In the genomic region with DNA sequence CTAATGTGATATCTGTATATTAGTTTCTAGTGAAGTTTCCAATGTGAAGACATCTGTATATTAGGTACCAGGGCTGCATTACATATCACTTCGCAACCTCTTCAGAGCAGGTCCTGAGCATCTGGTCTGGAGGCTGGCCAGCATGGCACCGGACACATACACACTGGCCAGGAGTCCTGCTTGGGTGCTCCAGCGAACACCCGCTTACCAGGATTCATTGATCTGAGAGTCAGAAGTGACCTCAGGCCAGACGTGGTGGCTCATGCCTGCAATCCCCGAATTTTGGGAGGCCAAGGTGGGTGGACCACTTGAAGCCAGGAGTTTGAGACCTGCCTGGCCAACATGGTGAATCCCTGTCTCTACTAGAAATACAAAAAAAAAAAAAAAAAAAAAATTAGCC, we compare ENCODE assay signal across 19 cellular contexts.
DNase-seq lines count a peak whose midpoint lies in the region; ATAC-seq, FAIRE-seq and TF ChIP-seq lines count a peak whose summit lies in the region.
"Had no signal": no experiment of that assay in that cellular context is flagged by ENCODE, and none has a peak within 500 bp of the region (broad histone marks: within the 10 kb centered on the region; RNA-seq: fewer than 3 reads in every experiment).

No MANE protein-coding gene starts in this region.

- BruUV-seq in HepG2 (replicated peaks; lab: Mats Ljungman, UMichigan), result no TSS peak

- H2AFZ ChIP-seq in HepG2 (ENCODE audit: low read length), result no peak overlapping the region

- no peaks in the 10 kb centered on the region for H3K79me2 ChIP-seq in HepG2 (ENCODE audit: insufficient read depth, low read length)

- H3K9ac ChIP-seq in HepG2 (ENCODE audit: insufficient read depth, low read depth, low read length) (no peak overlapping the region), subcutaneous abdominal adipose tissue (ENCODE audit: low read length in 5 of 5) (no peak overlapping the region)

- TF ChIP-seq EP300 in HepG2 (IDR thresholded peaks at IDR 0.05; ENCODE audit: low read depth in 2 of 2, low read length in 2 of 2) (no peak), HepG2 (CRISPR knock-in tag; IDR thresholded peaks at IDR 0.05; ENCODE audit: borderline replicate concordance) (no peak), esophagus muscularis mucosa (IDR thresholded peaks at IDR 0.05) (no peak)

- TF ChIP-seq RAD21 in HepG2 (CRISPR knock-in tag; IDR thresholded peaks at IDR 0.05), result no peak

- intact Hi-C loops in right lobe of liver (cut with DNase I), result no loop called here
- intact Hi-C loops in HepG2 (cut with micrococcal nuclease; ENCODE audit: unreplicated experiment), result no loop called here
- intact Hi-C loops in esophagus muscularis mucosa (cut with DNase I), result loop anchor here (10.0 kb wide), 1 partner anchor 225 kb away; no protein-coding TSS in a partner anchor

- no peak for TF ChIP-seq POLR2A in right lobe of liver (IDR thresholded peaks at IDR 0.05)
- TF ChIP-seq POLR2A in HepG2 (IDR thresholded peaks at IDR 0.05; ENCODE audit: insufficient read depth in 1 of 2, low read depth in 2 of 2, low read length in 2 of 2), result no peak
- no peak for TF ChIP-seq POLR2A in esophagus muscularis mucosa (IDR thresholded peaks at IDR 0.05; ENCODE audit: low read depth)

- H4K20me1 ChIP-seq in HepG2 (ENCODE audit: insufficient read depth, low read length), result no peaks in the 10 kb centered on the region

- POLR2A ChIA-PET in HepG2 (lab: Yijun Ruan, JAX), result no interaction called here

- H3K27me3 ChIP-seq in right lobe of liver, result no peaks in the 10 kb centered on the region
- H3K27me3 ChIP-seq in HepG2 (ENCODE audit: control insufficient read depth in 1 of 2, insufficient read depth in 2 of 2, low read length in 2 of 2), result 0 out of 5 replicates have a peak, but pooled peaks cover 0 to 3% of the 10 kb centered on the region in 2 experiments
- H3K27me3 ChIP-seq in esophagus muscularis mucosa, result no peaks in the 10 kb centered on the region
- peaks cover 0 to 5% (median 0%) of the 10 kb centered on the region in 5 donors for H3K27me3 ChIP-seq in subcutaneous abdominal adipose tissue (ENCODE audit: control insufficient read depth in 5 of 5, insufficient read depth in 4 of 5, low read length in 5 of 5)

- in situ Hi-C loops in HepG2 (cut with HindIII; ENCODE audit: extremely low pct_ligation_motif_present, low pct_unique_long_range_greater_than_20kb), result no loop called here

- no peak for FAIRE-seq in HepG2 (lab: Jason Lieb, UNC)
- FAIRE-seq: GM12891, GM18507, H54 had no signal

- H3K4me1 ChIP-seq in right lobe of liver (peaks cover 0 to 4% (median 0%) of the 10 kb centered on the region in 4 donors), HepG2 (ENCODE audit: insufficient read depth, low read length) (no peaks in the 10 kb centered on the region), esophagus muscularis mucosa (peaks cover 8 to 20% (median 16%) of the 10 kb centered on the region in 4 donors), subcutaneous abdominal adipose tissue (ENCODE audit: control insufficient read depth in 5 of 5, insufficient read depth in 5 of 5, low read length in 5 of 5) (peaks cover 8 to 31% (median 21%) of the 10 kb centered on the region in 5 donors)
- H3K4me1 ChIP-seq: HAP-1 had no signal

- CTCF ChIA-PET in HepG2 (lab: Yijun Ruan, JAX; ENCODE audit: low intra/inter-chr PET ratio, low total read pairs), result no interaction called here

- WGBS in right lobe of liver (ENCODE audit: insufficient coverage, low coverage, low lambda C conversion rate, missing lambda C conversion rate), result 28% methylated on average over 5 of the region's 6 CpGs
- 33% methylated on average over 3 of the region's 6 CpGs for WGBS in HepG2 (ENCODE audit: low lambda C conversion rate)
- 90% methylated on average over 2 of the region's 6 CpGs for WGBS in esophagus muscularis mucosa

- H3K36me3 ChIP-seq in right lobe of liver (no peaks in the 10 kb centered on the region), HepG2 (replicated peaks in 1 of 2; ENCODE audit: control insufficient read depth in 1 of 2, insufficient read depth in 2 of 2, low read length in 2 of 2) (no peaks in the 10 kb centered on the region), esophagus muscularis mucosa (no peaks in the 10 kb centered on the region), subcutaneous abdominal adipose tissue (ENCODE audit: control insufficient read depth in 5 of 5, insufficient read depth in 5 of 5, low read length in 5 of 5) (no peaks in the 10 kb centered on the region)
- H3K36me3 ChIP-seq: HAP-1 had no signal

- no peak overlapping the region for H3K4me2 ChIP-seq in HepG2 (ENCODE audit: low read depth, low read length)

- H3K4me3 ChIP-seq in right lobe of liver, result no peak overlapping the region
- no peak overlapping the region for H3K4me3 ChIP-seq in HepG2 (replicated peaks in 1 of 3; ENCODE audit: insufficient read depth in 1 of 3, low read depth in 2 of 3, low read length in 3 of 3)
- H3K4me3 ChIP-seq in esophagus muscularis mucosa, result no peak overlapping the region
- no peak overlapping the region for H3K4me3 ChIP-seq in subcutaneous abdominal adipose tissue (ENCODE audit: low read depth in 1 of 5, low read length in 5 of 5)
- H3K4me3 ChIP-seq: HAP-1 had no signal

- TF ChIP-seq CTCF in right lobe of liver (IDR thresholded peaks at IDR 0.05), result no peak
- no peak for TF ChIP-seq CTCF in HepG2 (CRISPR knock-in tag; IDR thresholded peaks at IDR 0.05)
- TF ChIP-seq CTCF in esophagus muscularis mucosa (IDR thresholded peaks at IDR 0.05), result no peak

- ATAC-seq in right lobe of liver, result peak in 3 of 4 donors; percentile 48 to 56 (median 54)
- ATAC-seq in HepG2, result no peak
- no peak for ATAC-seq in GM19035 (IDR thresholded peaks at IDR 0.05; ENCODE audit: unreplicated experiment)

- peak in 2 of 3 donors; percentile 36 to 53 for DNase-seq in right lobe of liver
- DNase-seq in HepG2 (ENCODE audit: low spot score), result no peak
- DNase-seq in esophagus muscularis mucosa (ENCODE audit: extremely low spot score), result peak; percentile 68
- no peak for DNase-seq in amniotic stem cell (lab: John Stamatoyannopoulos, UW)
- DNase-seq: C1 segment of cervical spinal cord; Calu3; CD4-positive, alpha-beta memory T cell; COR-L47; DMS53; DMS79 treated with DMSO at 0.1 percent for 48 hours; GF-D8; GOT3; HFFc6 had no signal

- no peaks in the 10 kb centered on the region for H3K9me3 ChIP-seq in right lobe of liver
- no peaks in the 10 kb centered on the region for H3K9me3 ChIP-seq in HepG2 (ENCODE audit: low read length)
- H3K9me3 ChIP-seq in esophagus muscularis mucosa, result no peaks in the 10 kb centered on the region
- no peaks in the 10 kb centered on the region for H3K9me3 ChIP-seq in subcutaneous abdominal adipose tissue (ENCODE audit: control insufficient read depth in 5 of 5, low read length in 5 of 5)
- H3K9me3 ChIP-seq: HAP-1 had no signal

- H3K27ac ChIP-seq in right lobe of liver (no peak overlapping the region), HepG2 (ENCODE audit: extremely low read length, insufficient read depth, low read length) (no peak overlapping the region), esophagus muscularis mucosa (replicated peaks in 1 of 4) (no peak overlapping the region), subcutaneous abdominal adipose tissue (ENCODE audit: low read depth, low read length) (peak overlapping the region; percentile 11)

TF ChIP-seq in HepG2, 621 proteins besides CTCF, POLR2A, EP300 and RAD21:
- TF ChIP-seq SMAD1 (CRISPR knock-in tag; IDR thresholded peaks at IDR 0.05; ENCODE audit: borderline replicate concordance, low read depth), result no peak
- no peak for TF ChIP-seq HNRNPH1 (optimal IDR thresholded peaks at IDR 0.05; ENCODE audit: low read depth, low read length)
- no peak for TF ChIP-seq ZC3H4 (CRISPR knock-in tag; IDR thresholded peaks at IDR 0.05; ENCODE audit: borderline replicate concordance)
- TF ChIP-seq JDP2 (CRISPR knock-in tag; IDR thresholded peaks at IDR 0.05; ENCODE audit: borderline replicate concordance), result no peak
- no peak for TF ChIP-seq PITX1 (CRISPR knock-in tag; IDR thresholded peaks at IDR 0.05)
- TF ChIP-seq RELA (CRISPR knock-in tag; IDR thresholded peaks at IDR 0.05), result no peak
- no peak for TF ChIP-seq ATM (IDR thresholded peaks at IDR 0.05; ENCODE audit: borderline replicate concordance)
- no peak for TF ChIP-seq NFE2L2 (IDR thresholded peaks at IDR 0.05; ENCODE audit: low read length)
- TF ChIP-seq ZIK1 (CRISPR knock-in tag; IDR thresholded peaks at IDR 0.05; ENCODE audit: borderline replicate concordance, low read depth), result no peak
- TF ChIP-seq ZNF326 (CRISPR knock-in tag; IDR thresholded peaks at IDR 0.05; ENCODE audit: borderline replicate concordance), result no peak
- TF ChIP-seq BORCS8-MEF2B (CRISPR knock-in tag; IDR thresholded peaks at IDR 0.05), result no peak
- no peak for TF ChIP-seq NFE2 (CRISPR knock-in tag; IDR thresholded peaks at IDR 0.05)
- TF ChIP-seq CHD4 (IDR thresholded peaks at IDR 0.05; ENCODE audit: borderline replicate concordance, low read length), result no peak
- no peak for TF ChIP-seq HMGA1 (CRISPR knock-in tag; conservative IDR thresholded peaks at IDR 0.05)
- no peak for TF ChIP-seq SIN3A (IDR thresholded peaks at IDR 0.05; ENCODE audit: borderline replicate concordance, low read depth, low read length)
TF ChIP-seq in HepG2: peak in this region for 0.

Comparison
In these comparisons a context has a peak if more than half of its experiments do, and no peak if none do; other contexts are left out.
1. ATAC-seq: peak in right lobe of liver (3 of 4); none in HepG2 (single experiment) and GM19035 (single experiment).
2. DNase-seq: peak in right lobe of liver (2 of 3) and esophagus muscularis mucosa (single experiment); none in HepG2 (single experiment) and amniotic stem cell (single experiment).